Comparison of ENCODE assay signal across 23 cellular contexts in the genomic region with DNA sequence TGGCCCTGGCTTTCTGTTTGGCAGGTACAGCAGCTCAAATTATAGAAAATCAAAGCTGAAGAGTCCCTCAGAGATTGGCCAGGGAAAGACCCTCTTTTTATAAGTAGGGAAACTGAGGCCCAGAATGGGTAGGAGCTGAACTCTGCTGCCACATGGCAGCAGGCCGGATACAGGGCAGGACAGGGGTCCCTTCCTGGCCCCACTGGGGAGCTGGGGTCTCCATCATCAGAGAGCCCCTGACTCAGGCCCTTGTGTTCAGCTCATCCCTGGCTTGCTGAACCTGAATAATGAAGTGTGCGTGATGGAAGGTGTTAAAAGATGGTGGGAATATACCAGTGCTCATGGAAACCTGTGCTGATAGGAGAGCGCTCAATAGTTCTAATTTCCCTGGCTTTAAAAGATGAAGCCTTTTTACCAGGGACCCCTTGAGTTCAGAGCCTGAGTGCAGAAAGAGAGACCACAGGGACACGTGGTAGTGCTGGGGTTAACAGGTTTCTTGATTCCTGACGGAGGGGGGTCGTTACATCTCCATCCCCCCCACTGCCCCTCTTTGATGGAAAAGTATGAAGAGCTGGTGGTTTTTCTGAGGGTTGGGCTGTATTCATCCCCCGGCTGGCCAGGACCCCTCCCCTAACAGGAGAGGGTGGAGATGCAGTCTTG. TPM values are rescaled to one million over a fixed set of nuclear protein-coding genes. Genes with fewer than 3 reads are reported as not detected.
"Had no signal": no experiment of that assay in that cellular context is flagged by ENCODE, and none has a peak within 500 bp of the region (broad histone marks: within the 10 kb centered on the region; RNA-seq: fewer than 3 reads in every experiment).

No MANE protein-coding gene starts in this region.

- DNase-seq: effector memory CD4-positive, alpha-beta T cell; gastrocnemius medialis; heart right ventricle; left colon; mesendoderm; naive B cell; occipital lobe; stimulated activated CD4-positive, alpha-beta T cell treated with anti-CD3 and anti-CD28 coated beads, Interleukin-2, amount 100 ng/mL, for 48 hours; stimulated activated naive CD8-positive, alpha-beta T cell treated with anti-CD3 and anti-CD28 coated beads, Interleukin-15, Interleukin-2, amounts not matched to agents 100 U/mL and 50 U/mL, for 24 hours; thyroid gland; upper lobe of left lung had no signal

- H2AFZ ChIP-seq: parathyroid adenoma had no signal

- H3K9ac ChIP-seq: parathyroid adenoma had no signal

- H3K9me3 ChIP-seq: gastrocnemius medialis, heart right ventricle, right atrium auricular region, sigmoid colon, suprapubic skin, thyroid gland, upper lobe of left lung, vagina had no signal

- H3K27ac ChIP-seq: gastrocnemius medialis, heart right ventricle, parathyroid adenoma, right atrium auricular region, sigmoid colon, skin epidermis, suprapubic skin, thyroid gland, upper lobe of left lung, vagina had no signal

- H3K27ac Mint-ChIP-seq: naive B cell had no signal

- H3K4me3 Mint-ChIP-seq: naive B cell, neural crest cell had no signal

- H3K4me3 ChIP-seq: gastrocnemius medialis, heart right ventricle, right atrium auricular region, sigmoid colon, skin epidermis, suprapubic skin, thyroid gland, upper lobe of left lung, vagina had no signal

- H3K79me2 ChIP-seq: parathyroid adenoma had no signal

- FAIRE-seq: endometrium, keratinocyte had no signal

- H3K27me3 ChIP-seq: thyroid gland, vagina had no signal

- H3K9me3 Mint-ChIP-seq: neural crest cell had no signal

- H3K36me3 ChIP-seq: gastrocnemius medialis, heart right ventricle, right atrium auricular region, sigmoid colon, suprapubic skin, thyroid gland, upper lobe of left lung, vagina had no signal

- H3K4me1 ChIP-seq: gastrocnemius medialis, heart right ventricle, parathyroid adenoma, right atrium auricular region, sigmoid colon, vagina had no signal

- ATAC-seq: esophagus mucosa; gastrocnemius medialis; heart right ventricle; left colon; stimulated activated naive CD8-positive, alpha-beta T cell treated with anti-CD3 and anti-CD28 coated beads, Interleukin-15, Interleukin-2, amounts not matched to agents 100 U/mL and 50 U/mL, for 24 hours had no signal

RNA-seq across cellular contexts. Expression of a gene that starts 4.4 kb away (rescaled TPM):
- total RNA-seq: fibroblast of lung, left colon, lung microvascular endothelial cell, right atrium auricular region, suprapubic skin had no signal
- polyA plus RNA-seq: fibroblast of lung, keratinocyte had no signal
